1 cellular context compared by ENCODE assay signal in the genomic region with DNA sequence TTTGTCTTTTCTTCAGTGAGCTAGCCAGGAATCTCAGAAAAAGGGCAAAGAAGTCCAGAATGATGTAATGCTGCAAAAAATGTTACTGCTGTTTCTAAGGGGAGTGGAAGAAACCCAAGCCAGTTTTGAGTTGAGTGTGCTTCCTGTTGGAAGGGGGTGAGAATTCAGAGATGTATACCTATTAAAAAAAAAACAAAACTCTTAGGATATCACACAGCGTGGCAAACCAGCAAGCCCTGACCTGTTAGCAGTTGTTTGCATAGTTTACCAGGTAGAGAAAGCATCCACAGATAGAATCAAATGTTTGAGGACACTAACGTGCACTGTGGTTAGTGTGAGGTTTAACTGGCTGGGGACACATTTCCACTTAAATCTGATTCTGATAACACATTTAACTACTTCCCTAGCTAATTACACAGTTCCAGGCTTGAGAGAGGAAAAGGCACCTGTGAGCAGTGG.
TF ChIP-seq lines count a peak whose summit lies in the region.

No MANE protein-coding gene starts in this region.

TF ChIP-seq in HEK293, 187 proteins besides CTCF, POLR2A, EP300 and RAD21 (continued from another document and continues in another):
- TF ChIP-seq, protein P1, sequence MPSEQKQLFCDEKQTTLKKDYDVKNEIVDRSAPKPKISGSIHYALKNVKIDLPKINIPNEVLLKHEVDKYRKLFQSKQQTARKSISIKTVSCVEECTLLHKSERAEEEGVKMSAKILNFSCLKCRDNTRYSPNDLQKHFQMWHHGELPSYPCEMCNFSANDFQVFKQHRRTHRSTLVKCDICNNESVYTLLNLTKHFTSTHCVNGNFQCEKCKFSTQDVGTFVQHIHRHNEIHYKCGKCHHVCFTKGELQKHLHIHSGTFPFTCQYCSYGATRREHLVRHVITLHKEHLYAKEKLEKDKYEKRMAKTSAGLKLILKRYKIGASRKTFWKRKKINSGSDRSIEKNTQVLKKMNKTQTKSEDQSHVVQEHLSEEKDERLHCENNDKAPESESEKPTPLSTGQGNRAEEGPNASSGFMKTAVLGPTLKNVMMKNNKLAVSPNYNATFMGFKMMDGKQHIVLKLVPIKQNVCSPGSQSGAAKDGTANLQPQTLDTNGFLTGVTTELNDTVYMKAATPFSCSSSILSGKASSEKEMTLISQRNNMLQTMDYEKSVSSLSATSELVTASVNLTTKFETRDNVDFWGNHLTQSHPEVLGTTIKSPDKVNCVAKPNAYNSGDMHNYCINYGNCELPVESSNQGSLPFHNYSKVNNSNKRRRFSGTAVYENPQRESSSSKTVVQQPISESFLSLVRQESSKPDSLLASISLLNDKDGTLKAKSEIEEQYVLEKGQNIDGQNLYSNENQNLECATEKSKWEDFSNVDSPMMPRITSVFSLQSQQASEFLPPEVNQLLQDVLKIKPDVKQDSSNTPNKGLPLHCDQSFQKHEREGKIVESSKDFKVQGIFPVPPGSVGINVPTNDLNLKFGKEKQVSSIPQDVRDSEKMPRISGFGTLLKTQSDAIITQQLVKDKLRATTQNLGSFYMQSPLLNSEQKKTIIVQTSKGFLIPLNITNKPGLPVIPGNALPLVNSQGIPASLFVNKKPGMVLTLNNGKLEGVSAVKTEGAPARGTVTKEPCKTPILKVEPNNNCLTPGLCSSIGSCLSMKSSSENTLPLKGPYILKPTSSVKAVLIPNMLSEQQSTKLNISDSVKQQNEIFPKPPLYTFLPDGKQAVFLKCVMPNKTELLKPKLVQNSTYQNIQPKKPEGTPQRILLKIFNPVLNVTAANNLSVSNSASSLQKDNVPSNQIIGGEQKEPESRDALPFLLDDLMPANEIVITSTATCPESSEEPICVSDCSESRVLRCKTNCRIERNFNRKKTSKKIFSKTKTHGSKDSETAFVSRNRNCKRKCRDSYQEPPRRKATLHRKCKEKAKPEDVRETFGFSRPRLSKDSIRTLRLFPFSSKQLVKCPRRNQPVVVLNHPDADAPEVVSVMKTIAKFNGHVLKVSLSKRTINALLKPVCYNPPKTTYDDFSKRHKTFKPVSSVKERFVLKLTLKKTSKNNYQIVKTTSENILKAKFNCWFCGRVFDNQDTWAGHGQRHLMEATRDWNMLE (tag by site-specific recombination; conservative IDR thresholded peaks at IDR 0.05; ENCODE audit: low read depth): 0 out of 2 replicates have a peak, but pooled peaks have one; percentile 16
- TF ChIP-seq ZNF416 (tag by site-specific recombination; IDR thresholded peaks at IDR 0.05) (no peak), ZSCAN16 (tag by site-specific recombination; IDR thresholded peaks at IDR 0.05) (no peak), ZNF133 (tag by site-specific recombination; IDR thresholded peaks at IDR 0.05) (no peak), OSR2 (tag by site-specific recombination; IDR thresholded peaks at IDR 0.05) (peak; percentile 72), ZNF670 (tag by site-specific recombination; IDR thresholded peaks at IDR 0.05; ENCODE audit: low read depth) (no peak), BCL11B (tag by site-specific recombination; IDR thresholded peaks at IDR 0.05; ENCODE audit: low read depth) (no peak), ZNF423 (tag by site-specific recombination; IDR thresholded peaks at IDR 0.05) (no peak), GLIS1 (tag by site-specific recombination; IDR thresholded peaks at IDR 0.05) (no peak), ZNF175 (tag by site-specific recombination; IDR thresholded peaks at IDR 0.05) (no peak), ZNF16 (tag by site-specific recombination; IDR thresholded peaks at IDR 0.05; ENCODE audit: low read depth) (no peak), ZNF211 (tag by site-specific recombination; IDR thresholded peaks at IDR 0.05; ENCODE audit: low read depth) (no peak), ZNF658 (tag by site-specific recombination; IDR thresholded peaks at IDR 0.05) (no peak), WT1 (tag by site-specific recombination; IDR thresholded peaks at IDR 0.05) (no peak), ZNF341 (tag by site-specific recombination; IDR thresholded peaks at IDR 0.05; ENCODE audit: low read depth) (no peak), ZNF785 (tag by site-specific recombination; IDR thresholded peaks at IDR 0.05) (no peak), ZNF561 (tag by site-specific recombination; IDR thresholded peaks at IDR 0.05; ENCODE audit: borderline replicate concordance) (no peak), ZNF174 (tag by site-specific recombination; IDR thresholded peaks at IDR 0.05) (no peak), ZNF37A (tag by site-specific recombination; IDR thresholded peaks at IDR 0.05) (no peak), ZNF677 (tag by site-specific recombination; IDR thresholded peaks at IDR 0.05) (no peak), ZNF544 (tag by site-specific recombination; IDR thresholded peaks at IDR 0.05) (no peak), KLF16 (tag by site-specific recombination; IDR thresholded peaks at IDR 0.05) (no peak), ZNF19 (tag by site-specific recombination; IDR thresholded peaks at IDR 0.05; ENCODE audit: low read depth) (no peak), SP7 (tag by site-specific recombination; IDR thresholded peaks at IDR 0.05) (no peak), KLF10 (tag by site-specific recombination; IDR thresholded peaks at IDR 0.05) (no peak), ZNF629 (tag by site-specific recombination; IDR thresholded peaks at IDR 0.05) (0 out of 2 replicates have a peak, but pooled peaks have one; percentile 26), KLF1 (tag by site-specific recombination; IDR thresholded peaks at IDR 0.05) (no peak), ZNF350 (tag by site-specific recombination; IDR thresholded peaks at IDR 0.05) (no peak)
- TF ChIP-seq, protein P2, sequence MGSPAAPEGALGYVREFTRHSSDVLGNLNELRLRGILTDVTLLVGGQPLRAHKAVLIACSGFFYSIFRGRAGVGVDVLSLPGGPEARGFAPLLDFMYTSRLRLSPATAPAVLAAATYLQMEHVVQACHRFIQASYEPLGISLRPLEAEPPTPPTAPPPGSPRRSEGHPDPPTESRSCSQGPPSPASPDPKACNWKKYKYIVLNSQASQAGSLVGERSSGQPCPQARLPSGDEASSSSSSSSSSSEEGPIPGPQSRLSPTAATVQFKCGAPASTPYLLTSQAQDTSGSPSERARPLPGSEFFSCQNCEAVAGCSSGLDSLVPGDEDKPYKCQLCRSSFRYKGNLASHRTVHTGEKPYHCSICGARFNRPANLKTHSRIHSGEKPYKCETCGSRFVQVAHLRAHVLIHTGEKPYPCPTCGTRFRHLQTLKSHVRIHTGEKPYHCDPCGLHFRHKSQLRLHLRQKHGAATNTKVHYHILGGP (tag by site-specific recombination; IDR thresholded peaks at IDR 0.05): no peak
- TF ChIP-seq, protein P3, sequence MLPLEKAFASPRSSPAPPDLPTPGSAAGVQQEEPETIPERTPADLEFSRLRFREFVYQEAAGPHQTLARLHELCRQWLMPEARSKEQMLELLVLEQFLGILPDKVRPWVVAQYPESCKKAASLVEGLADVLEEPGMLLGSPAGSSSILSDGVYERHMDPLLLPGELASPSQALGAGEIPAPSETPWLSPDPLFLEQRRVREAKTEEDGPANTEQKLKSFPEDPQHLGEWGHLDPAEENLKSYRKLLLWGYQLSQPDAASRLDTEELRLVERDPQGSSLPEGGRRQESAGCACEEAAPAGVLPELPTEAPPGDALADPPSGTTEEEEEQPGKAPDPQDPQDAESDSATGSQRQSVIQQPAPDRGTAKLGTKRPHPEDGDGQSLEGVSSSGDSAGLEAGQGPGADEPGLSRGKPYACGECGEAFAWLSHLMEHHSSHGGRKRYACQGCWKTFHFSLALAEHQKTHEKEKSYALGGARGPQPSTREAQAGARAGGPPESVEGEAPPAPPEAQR (tag by site-specific recombination; IDR thresholded peaks at IDR 0.05): no peak
- TF ChIP-seq, protein P4, sequence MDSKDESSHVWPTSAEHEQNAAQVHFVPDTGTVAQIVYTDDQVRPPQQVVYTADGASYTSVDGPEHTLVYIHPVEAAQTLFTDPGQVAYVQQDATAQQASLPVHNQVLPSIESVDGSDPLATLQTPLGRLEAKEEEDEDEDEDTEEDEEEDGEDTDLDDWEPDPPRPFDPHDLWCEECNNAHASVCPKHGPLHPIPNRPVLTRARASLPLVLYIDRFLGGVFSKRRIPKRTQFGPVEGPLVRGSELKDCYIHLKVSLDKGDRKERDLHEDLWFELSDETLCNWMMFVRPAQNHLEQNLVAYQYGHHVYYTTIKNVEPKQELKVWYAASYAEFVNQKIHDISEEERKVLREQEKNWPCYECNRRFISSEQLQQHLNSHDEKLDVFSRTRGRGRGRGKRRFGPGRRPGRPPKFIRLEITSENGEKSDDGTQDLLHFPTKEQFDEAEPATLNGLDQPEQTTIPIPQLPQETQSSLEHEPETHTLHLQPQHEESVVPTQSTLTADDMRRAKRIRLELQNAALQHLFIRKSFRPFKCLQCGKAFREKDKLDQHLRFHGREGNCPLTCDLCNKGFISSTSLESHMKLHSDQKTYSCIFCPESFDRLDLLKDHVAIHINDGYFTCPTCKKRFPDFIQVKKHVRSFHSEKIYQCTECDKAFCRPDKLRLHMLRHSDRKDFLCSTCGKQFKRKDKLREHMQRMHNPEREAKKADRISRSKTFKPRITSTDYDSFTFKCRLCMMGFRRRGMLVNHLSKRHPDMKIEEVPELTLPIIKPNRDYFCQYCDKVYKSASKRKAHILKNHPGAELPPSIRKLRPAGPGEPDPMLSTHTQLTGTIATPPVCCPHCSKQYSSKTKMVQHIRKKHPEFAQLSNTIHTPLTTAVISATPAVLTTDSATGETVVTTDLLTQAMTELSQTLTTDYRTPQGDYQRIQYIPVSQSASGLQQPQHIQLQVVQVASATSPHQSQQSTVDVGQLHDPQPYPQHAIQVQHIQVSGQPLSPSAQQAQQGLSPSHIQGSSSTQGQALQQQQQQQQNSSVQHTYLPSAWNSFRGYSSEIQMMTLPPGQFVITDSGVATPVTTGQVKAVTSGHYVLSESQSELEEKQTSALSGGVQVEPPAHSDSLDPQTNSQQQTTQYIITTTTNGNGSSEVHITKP (tag by site-specific recombination; IDR thresholded peaks at IDR 0.05): no peak
- TF ChIP-seq, protein P5, sequence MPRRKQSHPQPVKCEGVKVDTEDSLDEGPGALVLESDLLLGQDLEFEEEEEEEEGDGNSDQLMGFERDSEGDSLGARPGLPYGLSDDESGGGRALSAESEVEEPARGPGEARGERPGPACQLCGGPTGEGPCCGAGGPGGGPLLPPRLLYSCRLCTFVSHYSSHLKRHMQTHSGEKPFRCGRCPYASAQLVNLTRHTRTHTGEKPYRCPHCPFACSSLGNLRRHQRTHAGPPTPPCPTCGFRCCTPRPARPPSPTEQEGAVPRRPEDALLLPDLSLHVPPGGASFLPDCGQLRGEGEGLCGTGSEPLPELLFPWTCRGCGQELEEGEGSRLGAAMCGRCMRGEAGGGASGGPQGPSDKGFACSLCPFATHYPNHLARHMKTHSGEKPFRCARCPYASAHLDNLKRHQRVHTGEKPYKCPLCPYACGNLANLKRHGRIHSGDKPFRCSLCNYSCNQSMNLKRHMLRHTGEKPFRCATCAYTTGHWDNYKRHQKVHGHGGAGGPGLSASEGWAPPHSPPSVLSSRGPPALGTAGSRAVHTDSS (tag by site-specific recombination; IDR thresholded peaks at IDR 0.05): no peak
- TF ChIP-seq, protein P6, sequence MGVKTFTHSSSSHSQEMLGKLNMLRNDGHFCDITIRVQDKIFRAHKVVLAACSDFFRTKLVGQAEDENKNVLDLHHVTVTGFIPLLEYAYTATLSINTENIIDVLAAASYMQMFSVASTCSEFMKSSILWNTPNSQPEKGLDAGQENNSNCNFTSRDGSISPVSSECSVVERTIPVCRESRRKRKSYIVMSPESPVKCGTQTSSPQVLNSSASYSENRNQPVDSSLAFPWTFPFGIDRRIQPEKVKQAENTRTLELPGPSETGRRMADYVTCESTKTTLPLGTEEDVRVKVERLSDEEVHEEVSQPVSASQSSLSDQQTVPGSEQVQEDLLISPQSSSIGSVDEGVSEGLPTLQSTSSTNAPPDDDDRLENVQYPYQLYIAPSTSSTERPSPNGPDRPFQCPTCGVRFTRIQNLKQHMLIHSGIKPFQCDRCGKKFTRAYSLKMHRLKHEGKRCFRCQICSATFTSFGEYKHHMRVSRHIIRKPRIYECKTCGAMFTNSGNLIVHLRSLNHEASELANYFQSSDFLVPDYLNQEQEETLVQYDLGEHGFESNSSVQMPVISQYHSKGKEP (tag by site-specific recombination; IDR thresholded peaks at IDR 0.05): no peak
- TF ChIP-seq, protein P7, sequence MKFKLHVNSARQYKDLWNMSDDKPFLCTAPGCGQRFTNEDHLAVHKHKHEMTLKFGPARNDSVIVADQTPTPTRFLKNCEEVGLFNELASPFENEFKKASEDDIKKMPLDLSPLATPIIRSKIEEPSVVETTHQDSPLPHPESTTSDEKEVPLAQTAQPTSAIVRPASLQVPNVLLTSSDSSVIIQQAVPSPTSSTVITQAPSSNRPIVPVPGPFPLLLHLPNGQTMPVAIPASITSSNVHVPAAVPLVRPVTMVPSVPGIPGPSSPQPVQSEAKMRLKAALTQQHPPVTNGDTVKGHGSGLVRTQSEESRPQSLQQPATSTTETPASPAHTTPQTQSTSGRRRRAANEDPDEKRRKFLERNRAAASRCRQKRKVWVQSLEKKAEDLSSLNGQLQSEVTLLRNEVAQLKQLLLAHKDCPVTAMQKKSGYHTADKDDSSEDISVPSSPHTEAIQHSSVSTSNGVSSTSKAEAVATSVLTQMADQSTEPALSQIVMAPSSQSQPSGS (tag by site-specific recombination; IDR thresholded peaks at IDR 0.05; ENCODE audit: low read depth): peak; percentile 53; the same call in 1 of the 2 replicates
- TF ChIP-seq, protein P8, sequence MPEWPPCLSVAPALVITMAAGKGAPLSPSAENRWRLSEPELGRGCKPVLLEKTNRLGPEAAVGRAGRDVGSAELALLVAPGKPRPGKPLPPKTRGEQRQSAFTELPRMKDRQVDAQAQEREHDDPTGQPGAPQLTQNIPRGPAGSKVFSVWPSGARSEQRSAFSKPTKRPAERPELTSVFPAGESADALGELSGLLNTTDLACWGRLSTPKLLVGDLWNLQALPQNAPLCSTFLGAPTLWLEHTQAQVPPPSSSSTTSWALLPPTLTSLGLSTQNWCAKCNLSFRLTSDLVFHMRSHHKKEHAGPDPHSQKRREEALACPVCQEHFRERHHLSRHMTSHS (tag by site-specific recombination; IDR thresholded peaks at IDR 0.05): no peak
- TF ChIP-seq, protein P9, sequence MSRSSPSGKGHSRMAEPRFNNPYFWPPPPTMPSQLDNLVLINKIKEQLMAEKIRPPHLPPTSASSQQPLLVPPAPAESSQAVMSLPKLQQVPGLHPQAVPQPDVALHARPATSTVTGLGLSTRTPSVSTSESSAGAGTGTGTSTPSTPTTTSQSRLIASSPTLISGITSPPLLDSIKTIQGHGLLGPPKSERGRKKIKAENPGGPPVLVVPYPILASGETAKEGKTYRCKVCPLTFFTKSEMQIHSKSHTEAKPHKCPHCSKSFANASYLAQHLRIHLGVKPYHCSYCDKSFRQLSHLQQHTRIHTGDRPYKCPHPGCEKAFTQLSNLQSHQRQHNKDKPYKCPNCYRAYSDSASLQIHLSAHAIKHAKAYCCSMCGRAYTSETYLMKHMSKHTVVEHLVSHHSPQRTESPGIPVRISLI (tag by site-specific recombination; IDR thresholded peaks at IDR 0.05): peak; percentile 71
- TF ChIP-seq, protein P10, sequence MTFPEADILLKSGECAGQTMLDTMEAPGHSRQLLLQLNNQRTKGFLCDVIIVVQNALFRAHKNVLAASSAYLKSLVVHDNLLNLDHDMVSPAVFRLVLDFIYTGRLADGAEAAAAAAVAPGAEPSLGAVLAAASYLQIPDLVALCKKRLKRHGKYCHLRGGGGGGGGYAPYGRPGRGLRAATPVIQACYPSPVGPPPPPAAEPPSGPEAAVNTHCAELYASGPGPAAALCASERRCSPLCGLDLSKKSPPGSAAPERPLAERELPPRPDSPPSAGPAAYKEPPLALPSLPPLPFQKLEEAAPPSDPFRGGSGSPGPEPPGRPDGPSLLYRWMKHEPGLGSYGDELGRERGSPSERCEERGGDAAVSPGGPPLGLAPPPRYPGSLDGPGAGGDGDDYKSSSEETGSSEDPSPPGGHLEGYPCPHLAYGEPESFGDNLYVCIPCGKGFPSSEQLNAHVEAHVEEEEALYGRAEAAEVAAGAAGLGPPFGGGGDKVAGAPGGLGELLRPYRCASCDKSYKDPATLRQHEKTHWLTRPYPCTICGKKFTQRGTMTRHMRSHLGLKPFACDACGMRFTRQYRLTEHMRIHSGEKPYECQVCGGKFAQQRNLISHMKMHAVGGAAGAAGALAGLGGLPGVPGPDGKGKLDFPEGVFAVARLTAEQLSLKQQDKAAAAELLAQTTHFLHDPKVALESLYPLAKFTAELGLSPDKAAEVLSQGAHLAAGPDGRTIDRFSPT (tag by site-specific recombination; IDR thresholded peaks at IDR 0.05): no peak
